Comparison of ENCODE assay signal across 8 cellular contexts in genomic region chr15:62165029-62165792, GRCh38. TPM values are rescaled to one million over a fixed set of nuclear protein-coding genes. Genes with fewer than 3 reads are reported as not detected.
DNase-seq lines count a peak whose midpoint lies in the region; ATAC-seq, FAIRE-seq and TF ChIP-seq lines count a peak whose summit lies in the region.

A gene with protein sequence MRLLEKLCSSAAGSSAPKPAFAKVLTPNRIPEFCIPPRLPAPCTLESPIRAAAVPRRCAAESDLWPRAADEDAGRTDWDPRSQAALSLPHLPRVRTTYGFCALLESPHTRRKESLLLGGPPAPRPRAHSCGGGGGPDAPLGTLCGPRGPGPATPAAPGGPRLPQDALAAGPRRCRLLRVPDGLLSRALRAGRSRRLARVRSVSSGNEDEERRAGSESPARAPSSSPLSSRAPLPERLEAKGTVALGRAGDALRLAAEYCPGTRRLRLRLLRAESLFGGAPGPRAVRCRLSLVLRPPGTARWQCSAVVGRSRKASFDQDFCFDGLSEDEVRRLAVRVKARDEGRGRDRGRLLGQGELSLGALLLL (minus strand): TSS chr15:62165285. CDS start chr15:62164984, 301 bp downstream.

- DNase-seq in COLO668 (lab: John Stamatoyannopoulos, UW; ENCODE audit: unreplicated experiment) (peak; percentile 95), NCI-H69 (lab: John Stamatoyannopoulos, UW) (peak; percentile 49), bronchial epithelial cell (ENCODE audit: low read depth) (no peak), left lobe of liver (ENCODE audit: low spot score) (peak; percentile 61), NCI-H774 (lab: John Stamatoyannopoulos, UW) (no peak)
- peak in 2 of 3 experiments; percentile 6 to 41 for DNase-seq in stimulated activated CD4-positive, alpha-beta T cell treated with anti-CD3 and anti-CD28 coated beads, TNF-alpha, amount 100 ng/mL, for 24 hours (ENCODE audit: low read depth in 3 of 3)

- no peak for TF ChIP-seq POLR2A in GM18505 (IDR thresholded peaks at IDR 0.05; ENCODE audit: borderline replicate concordance, extremely low read depth, insufficient read depth, insufficient read length)

- peak within 1 kb of the TSS; percentile 24 for H3K4me3 ChIP-seq in bronchial epithelial cell (ENCODE audit: low read depth, low read length)

- no peak for FAIRE-seq in bronchial epithelial cell (lab: Jason Lieb, UNC)

- TF ChIP-seq CTCF in bronchial epithelial cell (IDR thresholded peaks at IDR 0.05; ENCODE audit: insufficient read depth, low read length, severe bottlenecking): peak; percentile 1

- ATAC-seq in left lobe of liver (peak; percentile 87), GM18505 (IDR thresholded peaks at IDR 0.05; ENCODE audit: unreplicated experiment) (no peak), GM18907 (IDR thresholded peaks at IDR 0.05; ENCODE audit: unreplicated experiment) (no peak)

- no peaks in the 10 kb centered on the region for H3K36me3 ChIP-seq in bronchial epithelial cell (ENCODE audit: control insufficient read depth, insufficient read depth, low read length)

- H3K27me3 ChIP-seq in bronchial epithelial cell (ENCODE audit: control insufficient read depth, insufficient read depth, low read length): peaks cover 7% of the 10 kb centered on the region

RNA-seq across cellular contexts. Expression of the gene that starts here (rescaled TPM):
- total RNA-seq in bronchial epithelial cell (0.26 TPM in 2 replicates), left lobe of liver (0.75 TPM)

Comparison
In these comparisons a context has a peak if more than half of its experiments do, and no peak if none do; other contexts are left out.
1. Peak in DNase-seq and ATAC-seq in left lobe of liver; RNA of the gene not detected or under 1 TPM.
2. DNase-seq: peak in COLO668 (single experiment), NCI-H69 (single experiment) and stimulated activated CD4-positive, alpha-beta T cell treated with anti-CD3 and anti-CD28 coated beads, TNF-alpha, amount 100 ng/mL, for 24 hours (2 of 3); none in bronchial epithelial cell (single experiment) and NCI-H774 (single experiment).